12 cellular contexts compared by ENCODE assay signal in genomic region chr15:41810651-41811431, GRCh38. TPM values are rescaled to one million over a fixed set of nuclear protein-coding genes. Genes with fewer than 3 reads are reported as not detected.
A peak's percentile ranks its signal among the peaks of the same experiment; 100 is the strongest.
DNase-seq lines count a peak whose midpoint lies in the region; ATAC-seq, FAIRE-seq and TF ChIP-seq lines count a peak whose summit lies in the region.
"Had no signal": no experiment of that assay in that cellular context is flagged by ENCODE, and none has a peak within 500 bp of the region (broad histone marks: within the 10 kb centered on the region; RNA-seq: fewer than 3 reads in every experiment).

No MANE protein-coding gene starts in this region.

- TF ChIP-seq EP300 in K562 (IDR thresholded peaks at IDR 0.05; ENCODE audit: low read length): no peak

- peak overlapping the region; percentile 17 for H3K4me3 Mint-ChIP-seq in activated naive CD8-positive, alpha-beta T cell treated with anti-CD3 and anti-CD28 coated beads, Interleukin-2, amount 10 ng/mL, durations not matched to agents 7 days and 5 days
- no peak overlapping the region for H3K4me3 Mint-ChIP-seq in activated naive CD8-positive, alpha-beta T cell treated with anti-CD3 and anti-CD28 coated beads for 36 hours
- H3K4me3 Mint-ChIP-seq in Caco-2 (ENCODE audit: unreplicated experiment): no peak overlapping the region

- TF ChIP-seq RAD21 in IMR-90 (IDR thresholded peaks at IDR 0.05; ENCODE audit: low read length): no peak
- TF ChIP-seq RAD21 in K562 (CRISPR knock-in tag; conservative IDR thresholded peaks at IDR 0.05 in 1 of 2, IDR thresholded peaks at IDR 0.05 in 1 of 2): no peak

- H2BK120ac ChIP-seq in IMR-90 (ENCODE audit: low read depth, low read length): no peak overlapping the region; the same call in 1 of the 2 replicates
- H2BK120ac ChIP-seq in mesendoderm (ENCODE audit: low read depth, low read length): no peak overlapping the region

- H4K8ac ChIP-seq in IMR-90 (ENCODE audit: low read depth in 2 of 2, low read length in 2 of 2) (no peak overlapping the region), mesendoderm (ENCODE audit: low read depth, low read length) (no peak overlapping the region)

- no peak overlapping the region for H3K18ac ChIP-seq in IMR-90 (ENCODE audit: low read depth, low read length)
- H3K18ac ChIP-seq in mesendoderm (ENCODE audit: low read length): no peak overlapping the region

- H2AK5ac ChIP-seq in IMR-90 (ENCODE audit: low read depth, low read length) (no peak overlapping the region; the same call in none of the 2 replicates), mesendoderm (ENCODE audit: low read length) (no peak overlapping the region)

- POLR2A ChIA-PET in activated naive CD8-positive, alpha-beta T cell treated with anti-CD3 and anti-CD28 coated beads, Interleukin-2, amount 10 ng/mL, durations not matched to agents 7 days and 5 days (lab: Charles Lee): interaction anchor here (0.6 to 4.5 kb wide), 9 partner anchors 8 to 345 kb away, joined by 3 to 54 read pairs (median 4); partner anchors contain the start of gene MAPKBP1
- POLR2A ChIA-PET in IMR-90 (lab: Charles Lee; ENCODE audit: unreplicated experiment): interaction anchor here (0.6 kb wide), 1 partner anchor 38 kb away, joined by 3 read pairs; no protein-coding TSS in a partner anchor
- POLR2A ChIA-PET in K562 (lab: Yijun Ruan, JAX): interaction anchor here (0.7 to 2.7 kb wide), 4 partner anchors 37 to 345 kb away, joined by 3 to 15 read pairs (median 4); partner anchors contain the start of genes MAPKBP1 and MGA
- POLR2A ChIA-PET in Caco-2 (lab: Charles Lee): interaction anchor here (0.6 to 0.8 kb wide), 3 partner anchors 39 to 463 kb away, joined by 3 to 7 read pairs (median 4); no protein-coding TSS in a partner anchor

- TF ChIP-seq CTCF in IMR-90 (conservative IDR thresholded peaks at IDR 0.05; ENCODE audit: low read depth, low read length): no peak
- no peak for TF ChIP-seq CTCF in K562 (IDR thresholded peaks at IDR 0.05 in 2 of 3, conservative IDR thresholded peaks at IDR 0.05 in 1 of 3; ENCODE audit: insufficient read depth in 2 of 3, low read depth in 1 of 3, low read length in 3 of 3)
- TF ChIP-seq CTCF in Caco-2 (IDR thresholded peaks at IDR 0.05; ENCODE audit: insufficient read depth in 1 of 2, low read depth in 1 of 2, low read length in 1 of 2, severe bottlenecking in 1 of 2, unreplicated experiment in 1 of 2): no peak

- peaks cover 25% of the 10 kb centered on the region for H3K4me1 Mint-ChIP-seq in activated naive CD8-positive, alpha-beta T cell treated with anti-CD3 and anti-CD28 coated beads, Interleukin-2, amount 10 ng/mL, durations not matched to agents 7 days and 5 days
- H3K4me1 Mint-ChIP-seq in activated naive CD8-positive, alpha-beta T cell treated with anti-CD3 and anti-CD28 coated beads for 36 hours: peaks cover 16% of the 10 kb centered on the region
- no peaks in the 10 kb centered on the region for H3K4me1 Mint-ChIP-seq in Caco-2 (ENCODE audit: low read depth, unreplicated experiment)

- H4K20me1 ChIP-seq in IMR-90 (ENCODE audit: insufficient read depth, low read length): peaks cover 13% of the 10 kb centered on the region; the same call in 1 of the 2 replicates
- H4K20me1 ChIP-seq in K562 (replicated peaks; ENCODE audit: control insufficient read depth, insufficient read depth, low read length): 0 out of 2 replicates have a peak, but pooled peaks cover 4% of the 10 kb centered on the region

- dilution Hi-C loops in IMR-90 (cut with HindIII; ENCODE audit: low sequenced_read_pairs, unreplicated experiment): no loop called here

- H3K4me2 ChIP-seq in IMR-90 (ENCODE audit: low read depth, low read length) (no peak overlapping the region), K562 (ENCODE audit: insufficient read depth, low read length) (no peak overlapping the region), mesendoderm (ENCODE audit: low read length) (no peak overlapping the region)
- H3K4me2 ChIP-seq: hepatocyte had no signal

- H3K9me3 ChIP-seq in IMR-90 (ENCODE audit: control insufficient read depth, insufficient read depth, low read length): no peaks in the 10 kb centered on the region
- no peaks in the 10 kb centered on the region for H3K9me3 ChIP-seq in K562 (replicated peaks; ENCODE audit: control insufficient read depth, insufficient read depth, low read depth, low read length)
- H3K9me3 ChIP-seq in Caco-2: no peaks in the 10 kb centered on the region
- H3K9me3 ChIP-seq: left lung, psoas muscle, testis had no signal

- TF ChIP-seq POLR2A in IMR-90 (IDR thresholded peaks at IDR 0.05; ENCODE audit: low read depth, low read length) (no peak), K562 (conservative IDR thresholded peaks at IDR 0.05) (no peak)

- H3K36me3 ChIP-seq in IMR-90 (ENCODE audit: control insufficient read depth, insufficient read depth, low read length): peaks cover 18% of the 10 kb centered on the region; the same call in 1 of the 2 replicates
- peaks cover 2% of the 10 kb centered on the region; the same call in 2 of the 3 replicates for H3K36me3 ChIP-seq in K562 (ENCODE audit: control insufficient read depth, insufficient read depth, low read length)
- peaks cover 2% of the 10 kb centered on the region; the same call in 1 of the 2 replicates for H3K36me3 ChIP-seq in Caco-2 (ENCODE audit: control insufficient read depth, insufficient read depth, low read length)
- no peaks in the 10 kb centered on the region for H3K36me3 ChIP-seq in mesendoderm (ENCODE audit: control insufficient read depth, insufficient read depth, low read length)

- no peaks in the 10 kb centered on the region for H3K9me3 Mint-ChIP-seq in activated naive CD8-positive, alpha-beta T cell treated with anti-CD3 and anti-CD28 coated beads, Interleukin-2, amount 10 ng/mL, durations not matched to agents 7 days and 5 days
- no peaks in the 10 kb centered on the region for H3K9me3 Mint-ChIP-seq in activated naive CD8-positive, alpha-beta T cell treated with anti-CD3 and anti-CD28 coated beads for 36 hours
- H3K9me3 Mint-ChIP-seq in Caco-2 (ENCODE audit: unreplicated experiment): no peaks in the 10 kb centered on the region

- H2BK5ac ChIP-seq in IMR-90 (ENCODE audit: low read depth, low read length, poor library complexity, severe bottlenecking): no peak overlapping the region
- no peak overlapping the region for H2BK5ac ChIP-seq in mesendoderm (ENCODE audit: low read length)

- no peaks in the 10 kb centered on the region for H3K79me2 ChIP-seq in K562 (ENCODE audit: control insufficient read depth, insufficient read depth, low read length)
- no peaks in the 10 kb centered on the region for H3K79me2 ChIP-seq in mesendoderm (ENCODE audit: control insufficient read depth, insufficient read depth, low read length)

- H4K5ac ChIP-seq in IMR-90 (ENCODE audit: low read depth, low read length) (no peak overlapping the region), mesendoderm (ENCODE audit: low read length) (no peak overlapping the region)

- peak; percentile 31 for ATAC-seq in activated naive CD8-positive, alpha-beta T cell treated with anti-CD3 and anti-CD28 coated beads, Interleukin-2, amount 10 ng/mL, durations not matched to agents 7 days and 5 days (ENCODE audit: low read depth)
- ATAC-seq in IMR-90 (ENCODE audit: low read depth) (peak; percentile 36; the same call in 1 of the 2 replicates), K562 (peak; percentile 51)

- peaks cover 2% of the 10 kb centered on the region for H3K36me3 Mint-ChIP-seq in activated naive CD8-positive, alpha-beta T cell treated with anti-CD3 and anti-CD28 coated beads, Interleukin-2, amount 10 ng/mL, durations not matched to agents 7 days and 5 days
- H3K36me3 Mint-ChIP-seq in activated naive CD8-positive, alpha-beta T cell treated with anti-CD3 and anti-CD28 coated beads for 36 hours: peaks cover 2% of the 10 kb centered on the region
- peaks cover 13% of the 10 kb centered on the region for H3K36me3 Mint-ChIP-seq in Caco-2 (ENCODE audit: insufficient read depth, unreplicated experiment)

- peaks cover 13 to 51% of the 10 kb centered on the region in 2 experiments; a peak in 3 of 4 replicates for H3K79me1 ChIP-seq in IMR-90 (ENCODE audit: low read depth in 1 of 2, low read length in 2 of 2)
- H3K79me1 ChIP-seq in mesendoderm (ENCODE audit: low read length): no peaks in the 10 kb centered on the region

- no peak overlapping the region for H2BK20ac ChIP-seq in IMR-90 (ENCODE audit: low read depth, low read length)

- intact Hi-C loops in IMR-90 (cut with micrococcal nuclease) (loop anchor here (1.0 to 10.0 kb wide), 5 partner anchors 37 to 346 kb away; partner anchors contain the start of gene MAPKBP1), K562 (cut with micrococcal nuclease) (loop anchor here (1.0 to 5.0 kb wide), 6 partner anchors 39 to 344 kb away; no protein-coding TSS in a partner anchor), posterior vena cava (cut with DNase I) (loop anchor here (1.0 to 5.0 kb wide), 2 partner anchors 37 to 39 kb away; partner anchors contain the start of gene MAPKBP1 (in 2 of the 2)), Caco-2 (cut with micrococcal nuclease; ENCODE audit: unreplicated experiment) (loop anchor here (1.0 to 5.0 kb wide), 3 partner anchors 37 to 344 kb away; partner anchors contain the start of gene MAPKBP1)

- H3K27ac ChIP-seq in IMR-90 (ENCODE audit: insufficient read depth, low read length) (no peak overlapping the region), K562 (ENCODE audit: extremely low read depth, low read depth, low read length) (no peak overlapping the region), mesendoderm (ENCODE audit: low read depth, low read length) (no peak overlapping the region)
- H3K27ac ChIP-seq: hepatocyte, left lung, psoas muscle, testis had no signal

- H3K4ac ChIP-seq in IMR-90 (ENCODE audit: low read depth, low read length): no peak overlapping the region; the same call in 1 of the 2 replicates
- no peak overlapping the region for H3K4ac ChIP-seq in mesendoderm (ENCODE audit: low read depth, low read length)

- no peaks in the 10 kb centered on the region for H3K27me3 Mint-ChIP-seq in activated naive CD8-positive, alpha-beta T cell treated with anti-CD3 and anti-CD28 coated beads, Interleukin-2, amount 10 ng/mL, durations not matched to agents 7 days and 5 days
- no peaks in the 10 kb centered on the region for H3K27me3 Mint-ChIP-seq in activated naive CD8-positive, alpha-beta T cell treated with anti-CD3 and anti-CD28 coated beads for 36 hours
- no peaks in the 10 kb centered on the region for H3K27me3 Mint-ChIP-seq in Caco-2 (ENCODE audit: insufficient read depth, unreplicated experiment)

- H3K56ac ChIP-seq in IMR-90 (ENCODE audit: extremely low read depth, insufficient read depth, low read length): no peak overlapping the region
- no peak overlapping the region for H3K56ac ChIP-seq in mesendoderm (ENCODE audit: low read length)

- in situ Hi-C loops in IMR-90 (cut with MboI; ENCODE audit: low sequenced_read_pairs): loop anchor here (5.0 kb wide), 1 partner anchor 39 kb away; the partner anchor contains the start of gene MAPKBP1
- in situ Hi-C loops in K562 (cut with MboI): loop anchor here (5.0 to 25.0 kb wide), 3 partner anchors 39 to 349 kb away; partner anchors contain the start of gene MAPKBP1

- no TSS peak for BruUV-seq in IMR-90 (replicated peaks; lab: Mats Ljungman, UMichigan)
- BruUV-seq in K562 (replicated peaks; lab: Mats Ljungman, UMichigan): no TSS peak
- BruUV-seq in Caco-2 (replicated peaks; lab: Mats Ljungman, UMichigan): no TSS peak

- H3K27ac Mint-ChIP-seq in activated naive CD8-positive, alpha-beta T cell treated with anti-CD3 and anti-CD28 coated beads, Interleukin-2, amount 10 ng/mL, durations not matched to agents 7 days and 5 days: peak overlapping the region; percentile 43
- H3K27ac Mint-ChIP-seq in activated naive CD8-positive, alpha-beta T cell treated with anti-CD3 and anti-CD28 coated beads for 36 hours: no peak overlapping the region
- no peak overlapping the region for H3K27ac Mint-ChIP-seq in Caco-2 (ENCODE audit: unreplicated experiment)

- H3K9me1 ChIP-seq in IMR-90 (ENCODE audit: insufficient read depth, low read length): peaks cover 12% of the 10 kb centered on the region; the same call in 1 of the 2 replicates
- H3K9me1 ChIP-seq in K562 (ENCODE audit: control insufficient read depth, insufficient read depth, low read length): no peaks in the 10 kb centered on the region

- DNase-seq in activated naive CD8-positive, alpha-beta T cell treated with anti-CD3 and anti-CD28 coated beads, Interleukin-2, amount 10 ng/mL, durations not matched to agents 7 days and 5 days: no peak
- no peak for DNase-seq in activated naive CD8-positive, alpha-beta T cell treated with anti-CD3 and anti-CD28 coated beads for 36 hours
- DNase-seq in IMR-90 (no peak), K562 (ENCODE audit: extremely low read depth in 1 of 4, low spot score in 3 of 4) (no peak), posterior vena cava (ENCODE audit: low spot score) (peak; percentile 72), Caco-2 (no peak), mesendoderm (no peak), Ammon's horn (ENCODE audit: low spot score) (no peak)

- H2AK9ac ChIP-seq in IMR-90 (replicated peaks; ENCODE audit: low read depth, low read length, poor library complexity): peak overlapping the region; percentile 84

- 80% methylated on average over 1 of the region's 5 CpGs; no CpG with 5 or more reads in 1 of the 2 experiments for WGBS in IMR-90 (ENCODE audit: extremely low coverage in 2 of 2, insufficient read length in 1 of 2), 2 experiments
- 92% methylated on average over 4 of the region's 5 CpGs for WGBS in K562 (ENCODE audit: insufficient coverage, low coverage, missing lambda C conversion rate)
- no CpG with 5 or more reads among the region's 5 CpGs for WGBS in mesendoderm (ENCODE audit: extremely low coverage, insufficient coverage, low lambda C conversion rate)

- H3K4me3 ChIP-seq in IMR-90 (ENCODE audit: insufficient read depth, low read depth, low read length) (no peak overlapping the region), K562 (no peak overlapping the region), Caco-2 (ENCODE audit: low read depth, low read length) (no peak overlapping the region), mesendoderm (ENCODE audit: low read length) (no peak overlapping the region)
- H3K4me3 ChIP-seq: hepatocyte, left lung, psoas muscle, testis had no signal

- no peak overlapping the region for H4K91ac ChIP-seq in IMR-90 (ENCODE audit: insufficient read depth, low read depth, low read length)

- H3K4me1 ChIP-seq in IMR-90 (ENCODE audit: control insufficient read depth, insufficient read depth, low read length) (peaks cover 3% of the 10 kb centered on the region), K562 (replicated peaks in 1 of 2; ENCODE audit: control insufficient read depth in 2 of 2, insufficient read depth in 2 of 2, low read length in 2 of 2) (peaks cover 3 to 7% of the 10 kb centered on the region in 2 experiments; a peak in 3 of 5 replicates), Caco-2 (no peaks in the 10 kb centered on the region), mesendoderm (ENCODE audit: control insufficient read depth, low read depth, low read length) (no peaks in the 10 kb centered on the region)
- H3K4me1 ChIP-seq: psoas muscle had no signal

- H3K23ac ChIP-seq in IMR-90 (ENCODE audit: low read depth, low read length): no peak overlapping the region
- no peak overlapping the region for H3K23ac ChIP-seq in mesendoderm (ENCODE audit: low read length)

- H3K27me3 ChIP-seq in IMR-90 (ENCODE audit: control insufficient read depth, insufficient read depth, low read length): no peaks in the 10 kb centered on the region
- no peaks in the 10 kb centered on the region for H3K27me3 ChIP-seq in K562 (ENCODE audit: control insufficient read depth in 2 of 2, insufficient read depth in 2 of 2, low read length in 2 of 2)
- no peaks in the 10 kb centered on the region for H3K27me3 ChIP-seq in Caco-2 (replicated peaks; ENCODE audit: control insufficient read depth, insufficient read depth, low read length)
- no peaks in the 10 kb centered on the region for H3K27me3 ChIP-seq in mesendoderm (ENCODE audit: insufficient read depth, low read length, poor library complexity)
- H3K27me3 ChIP-seq: hepatocyte, left lung, testis had no signal

- CTCF ChIA-PET in IMR-90 (lab: Yijun Ruan, JAX): interaction anchor here (0.6 to 4.5 kb wide), 6 partner anchors 9 to 296 kb away, joined by 3 to 54 read pairs (median 4); partner anchors contain the start of gene MAPKBP1
- CTCF ChIA-PET in K562 (lab: Yijun Ruan, JAX; ENCODE audit: low intra/inter-chr PET ratio): interaction anchor here (0.7 to 3.9 kb wide), 7 partner anchors 8 to 345 kb away, joined by 3 to 98 read pairs (median 6); partner anchors contain the start of gene MAPKBP1
- CTCF ChIA-PET in Caco-2 (lab: Charles Lee): interaction anchor here (0.8 to 4.0 kb wide), 5 partner anchors 37 to 345 kb away, joined by 3 to 47 read pairs (median 4); partner anchors contain the start of gene MAPKBP1

- no peak overlapping the region for H3K14ac ChIP-seq in IMR-90 (replicated peaks; ENCODE audit: low read depth, low read length)

- no peak overlapping the region for H3K9ac ChIP-seq in IMR-90 (ENCODE audit: low read depth, low read length)
- H3K9ac ChIP-seq in K562 (ENCODE audit: insufficient read depth in 1 of 2, low read depth in 2 of 2, low read length in 2 of 2): peak overlapping the region in 1 of 2 experiments; percentile 23; a peak in 1 of 4 replicates
- no peak overlapping the region for H3K9ac ChIP-seq in mesendoderm (ENCODE audit: low read length)

- H2AFZ ChIP-seq in IMR-90 (replicated peaks; ENCODE audit: low read length, poor library complexity) (peak overlapping the region; percentile 46), K562 (ENCODE audit: low read depth, low read length) (peak overlapping the region; percentile 52; the same call in 1 of the 2 replicates)
- H2AFZ ChIP-seq: hepatocyte had no signal

- H2BK15ac ChIP-seq in IMR-90 (ENCODE audit: low read depth, low read length): no peak overlapping the region; the same call in 2 of the 3 replicates
- no peak overlapping the region for H2BK15ac ChIP-seq in mesendoderm (replicated peaks; ENCODE audit: low read depth)

- no peak for FAIRE-seq in K562 (lab: Jason Lieb, UNC)

RNA-seq across cellular contexts. Expression of gene JMJD7, which starts 17.1 kb away (rescaled TPM):
- total RNA-seq in activated naive CD8-positive, alpha-beta T cell treated with anti-CD3 and anti-CD28 coated beads, Interleukin-2, amount 10 ng/mL, durations not matched to agents 7 days and 5 days: 10 to 100 TPM; 33.8 to 54.3 TPM
- total RNA-seq in activated naive CD8-positive, alpha-beta T cell treated with anti-CD3 and anti-CD28 coated beads for 36 hours: 10 to 100 TPM in 1 of 2 experiments, 1 to 10 TPM in 1; 9.4 to 10.9 TPM
- total RNA-seq in IMR-90 (2012; rRNA removed) (3.6 and 5.0 TPM in 2 replicates), K562 (2014; rRNA removed) (6.1 and 11.3 TPM in 2 replicates), K562 (2014; rRNA removed; fragmentation: Illumina TruSeq; extraction: Trizol) (3.2 and 3.8 TPM in 2 replicates), K562 (2015; rRNA removed; fragmentation: Illumina TruSeq; extraction: Trizol) (4.3 and 5.3 TPM in 2 replicates), K562 (2021) (12.2 and 13.1 TPM in 2 replicates), posterior vena cava (10 to 100 TPM in 1 of 2 donors, 1 to 10 TPM in 1; 4.9 to 13.8 TPM), Caco-2 (2022) (10.9 and 12.2 TPM in 2 replicates)
- polyA plus RNA-seq in IMR-90 (2012; rRNA removed) (6.3 and 8.1 TPM in 2 replicates), K562 (2011; rRNA removed) (7.9 and 8.8 TPM in 2 replicates), K562 (2014; fragmentation: Illumina TruSeq; extraction: Trizol) (6.8 and 9.4 TPM in 2 replicates), K562 (2014; fragmentation: Nextera tagmentation; extraction: Ambion mirVana) (1 to 10 TPM; 1.2 to 2.9 TPM), K562 (2014; rRNA removed) (9.7 and 13.9 TPM in 2 replicates)
- polyA plus RNA-seq in IMR-90 (2012; cell fraction: cytosol; rRNA removed): 7.9 and 8.2 TPM in 2 replicates
- 12.6 and 22.4 TPM in 2 replicates for polyA plus RNA-seq in IMR-90 (2012; cell fraction: nucleus; rRNA removed; ENCODE audit: low replicate concordance)
- total RNA-seq in K562 (2011; cell fraction: chromatin; rRNA removed; ENCODE audit: low replicate concordance): 7.0 and 13.8 TPM in 2 replicates
- 7.2 and 8.5 TPM in 2 replicates for total RNA-seq in K562 (2011; cell fraction: nucleolus; rRNA removed)
- 12.6 and 15.4 TPM in 2 replicates for total RNA-seq in K562 (2011; cell fraction: nucleoplasm; rRNA removed)
- 8.0 and 19.6 TPM in 2 replicates for polyA plus RNA-seq in K562 (2011; cell fraction: cytosol; rRNA removed)
- 18.0 and 36.7 TPM in 2 replicates for polyA plus RNA-seq in K562 (2011; cell fraction: nucleus; rRNA removed)
- 7.7 and 16.3 TPM in 2 replicates for polyA plus RNA-seq in K562 (2012)
- 0.60 and 3.0 TPM in 2 replicates for polyA minus RNA-seq in K562 (2011; rRNA and poly(A)+ RNA removed)
- polyA minus RNA-seq in K562 (2011; cell fraction: cytosol; rRNA and poly(A)+ RNA removed): 4.1 and 4.4 TPM in 2 replicates
- polyA minus RNA-seq in K562 (2011; cell fraction: nucleus; rRNA and poly(A)+ RNA removed): 4.0 and 4.7 TPM in 2 replicates
- polyA plus RNA-seq in mesendoderm (2013, experiment 1 of 2): 5.6 TPM
- polyA plus RNA-seq in mesendoderm (2013, experiment 2 of 2): 6.4 TPM

RNA-seq across cellular contexts. Expression of gene PLA2G4B, which starts 27.8 kb away (rescaled TPM):
- 10 to 100 TPM; 21.5 to 26.0 TPM for total RNA-seq in activated naive CD8-positive, alpha-beta T cell treated with anti-CD3 and anti-CD28 coated beads, Interleukin-2, amount 10 ng/mL, durations not matched to agents 7 days and 5 days
- 1 to 10 TPM; 2.1 to 2.2 TPM for total RNA-seq in activated naive CD8-positive, alpha-beta T cell treated with anti-CD3 and anti-CD28 coated beads for 36 hours
- total RNA-seq in IMR-90 (2012; rRNA removed): under 0.01 and 0.18 TPM in 2 replicates
- 3.1 and 5.8 TPM in 2 replicates for polyA plus RNA-seq in IMR-90 (2012; rRNA removed)
- polyA plus RNA-seq in IMR-90 (2012; cell fraction: cytosol; rRNA removed): 0.90 and 1.6 TPM in 2 replicates
- polyA plus RNA-seq in IMR-90 (2012; cell fraction: nucleus; rRNA removed; ENCODE audit: low replicate concordance): 31.6 and 69.2 TPM in 2 replicates
- total RNA-seq in K562 (2011; cell fraction: chromatin; rRNA removed; ENCODE audit: low replicate concordance): 22.3 and 55.4 TPM in 2 replicates
- total RNA-seq in K562 (2011; cell fraction: nucleolus; rRNA removed): 26.3 and 28.8 TPM in 2 replicates
- total RNA-seq in K562 (2011; cell fraction: nucleoplasm; rRNA removed): 13.2 and 21.9 TPM in 2 replicates
- 3.9 TPM in 2 replicates for total RNA-seq in K562 (2014; rRNA removed)
- total RNA-seq in K562 (2014; rRNA removed; fragmentation: Illumina TruSeq; extraction: Trizol): 0.89 and 2.1 TPM in 2 replicates
- total RNA-seq in K562 (2015; rRNA removed; fragmentation: Illumina TruSeq; extraction: Trizol): 1.3 and 1.4 TPM in 2 replicates
- 2.8 and 5.2 TPM in 2 replicates for total RNA-seq in K562 (2021)
- polyA plus RNA-seq in K562 (2011; rRNA removed): 4.3 and 7.0 TPM in 2 replicates
- 3.1 and 4.8 TPM in 2 replicates for polyA plus RNA-seq in K562 (2011; cell fraction: cytosol; rRNA removed)
- polyA plus RNA-seq in K562 (2011; cell fraction: nucleus; rRNA removed): 48.4 and 61.4 TPM in 2 replicates
- 2.4 and 8.6 TPM in 2 replicates for polyA plus RNA-seq in K562 (2012)
- 2.7 and 2.8 TPM in 2 replicates for polyA plus RNA-seq in K562 (2014; fragmentation: Illumina TruSeq; extraction: Trizol)
- under 1 TPM; 0.07 to 0.25 TPM for polyA plus RNA-seq in K562 (2014; fragmentation: Nextera tagmentation; extraction: Ambion mirVana)
- polyA plus RNA-seq in K562 (2014; rRNA removed): 5.6 and 6.1 TPM in 2 replicates
- polyA minus RNA-seq in K562 (2011; rRNA and poly(A)+ RNA removed): 0.74 and 1.2 TPM in 2 replicates
- polyA minus RNA-seq in K562 (2011; cell fraction: cytosol; rRNA and poly(A)+ RNA removed): 1.1 and 1.5 TPM in 2 replicates
- 6.6 and 6.7 TPM in 2 replicates for polyA minus RNA-seq in K562 (2011; cell fraction: nucleus; rRNA and poly(A)+ RNA removed)
- total RNA-seq in posterior vena cava: 1 to 10 TPM; 1.5 to 4.0 TPM
- total RNA-seq in Caco-2 (2022): 5.8 and 6.0 TPM in 2 replicates
- 4.7 TPM for polyA plus RNA-seq in mesendoderm (2013, experiment 1 of 2)
- polyA plus RNA-seq in mesendoderm (2013, experiment 2 of 2): 3.4 TPM

RNA-seq across cellular contexts. Expression of gene MAPKBP1, which starts 36.6 kb away (rescaled TPM):
- 10 to 100 TPM; 32.0 to 36.6 TPM for total RNA-seq in activated naive CD8-positive, alpha-beta T cell treated with anti-CD3 and anti-CD28 coated beads, Interleukin-2, amount 10 ng/mL, durations not matched to agents 7 days and 5 days
- total RNA-seq in activated naive CD8-positive, alpha-beta T cell treated with anti-CD3 and anti-CD28 coated beads for 36 hours: 10 to 100 TPM; 13.2 to 14.2 TPM
- 10.3 and 12.5 TPM in 2 replicates for total RNA-seq in IMR-90 (2012; rRNA removed)
- polyA plus RNA-seq in IMR-90 (2012; rRNA removed): 14.7 and 15.3 TPM in 2 replicates
- 4.8 and 6.1 TPM in 2 replicates for polyA plus RNA-seq in IMR-90 (2012; cell fraction: cytosol; rRNA removed)
- 40.6 and 67.6 TPM in 2 replicates for polyA plus RNA-seq in IMR-90 (2012; cell fraction: nucleus; rRNA removed; ENCODE audit: low replicate concordance)
- total RNA-seq in K562 (2011; cell fraction: chromatin; rRNA removed; ENCODE audit: low replicate concordance): 65.0 and 134 TPM in 2 replicates
- 51.1 and 51.4 TPM in 2 replicates for total RNA-seq in K562 (2011; cell fraction: nucleolus; rRNA removed)
- 45.8 and 52.1 TPM in 2 replicates for total RNA-seq in K562 (2011; cell fraction: nucleoplasm; rRNA removed)
- total RNA-seq in K562 (2014; rRNA removed): 4.1 and 5.3 TPM in 2 replicates
- 4.5 and 4.6 TPM in 2 replicates for total RNA-seq in K562 (2014; rRNA removed; fragmentation: Illumina TruSeq; extraction: Trizol)
- total RNA-seq in K562 (2015; rRNA removed; fragmentation: Illumina TruSeq; extraction: Trizol): 5.7 and 5.8 TPM in 2 replicates
- total RNA-seq in K562 (2021): 9.5 and 9.6 TPM in 2 replicates
- polyA plus RNA-seq in K562 (2011; rRNA removed): 3.4 and 4.4 TPM in 2 replicates
- polyA plus RNA-seq in K562 (2011; cell fraction: cytosol; rRNA removed): 2.2 and 3.6 TPM in 2 replicates
- 24.5 and 27.3 TPM in 2 replicates for polyA plus RNA-seq in K562 (2011; cell fraction: nucleus; rRNA removed)
- polyA plus RNA-seq in K562 (2012): 5.8 and 7.2 TPM in 2 replicates
- polyA plus RNA-seq in K562 (2014; fragmentation: Illumina TruSeq; extraction: Trizol): 4.8 and 5.4 TPM in 2 replicates
- polyA plus RNA-seq in K562 (2014; fragmentation: Nextera tagmentation; extraction: Ambion mirVana): under 1 TPM; 0.15 to 0.28 TPM
- 5.2 and 7.1 TPM in 2 replicates for polyA plus RNA-seq in K562 (2014; rRNA removed)
- 7.0 and 9.2 TPM in 2 replicates for polyA minus RNA-seq in K562 (2011; rRNA and poly(A)+ RNA removed)
- 2.7 and 5.9 TPM in 2 replicates for polyA minus RNA-seq in K562 (2011; cell fraction: cytosol; rRNA and poly(A)+ RNA removed)
- 22.8 and 29.4 TPM in 2 replicates for polyA minus RNA-seq in K562 (2011; cell fraction: nucleus; rRNA and poly(A)+ RNA removed)
- total RNA-seq in posterior vena cava: 10 to 100 TPM; 26.5 to 27.9 TPM
- 16.2 and 23.0 TPM in 2 replicates for total RNA-seq in Caco-2 (2022)
- polyA plus RNA-seq in mesendoderm (2013, experiment 1 of 2): 3.0 TPM
- polyA plus RNA-seq in mesendoderm (2013, experiment 2 of 2): 2.9 TPM
